In the genomic region with DNA sequence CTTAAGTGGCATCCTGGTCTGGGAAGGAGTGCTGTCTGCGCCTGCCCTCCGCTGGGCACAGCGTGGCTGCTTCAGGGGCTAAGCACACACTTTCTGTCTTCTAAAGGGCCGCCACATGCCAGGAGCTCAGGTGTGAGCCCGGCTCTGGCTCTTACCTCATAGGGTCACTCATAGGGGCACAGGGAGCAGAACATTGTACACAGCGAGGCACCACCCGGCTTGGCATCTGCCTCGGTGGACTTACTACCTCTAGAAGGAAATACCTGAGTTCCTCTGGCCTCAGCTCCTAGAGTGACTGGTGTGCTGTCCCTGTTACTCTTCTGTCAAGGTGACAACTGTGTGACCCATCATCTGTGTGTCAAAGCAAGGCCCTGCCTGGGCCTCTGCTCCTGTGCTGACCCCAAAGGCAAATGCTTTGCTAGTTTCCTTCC, we compare ENCODE assay signal across 10 cellular contexts. TPM values are rescaled to one million over a fixed set of nuclear protein-coding genes. Genes with fewer than 3 reads are reported as not detected.
DNase-seq lines count a peak whose midpoint lies in the region; ATAC-seq and TF ChIP-seq lines count a peak whose summit lies in the region.
"Had no signal": no experiment of that assay in that cellular context is flagged by ENCODE, and none has a peak within 500 bp of the region (broad histone marks: within the 10 kb centered on the region; RNA-seq: fewer than 3 reads in every experiment).

No MANE protein-coding gene starts in this region.

- no peak for TF ChIP-seq CTCF in CD4-positive, alpha-beta T cell (IDR thresholded peaks at IDR 0.05)
- no peak for TF ChIP-seq CTCF in fibroblast of mammary gland (conservative IDR thresholded peaks at IDR 0.05; ENCODE audit: control insufficient read depth, insufficient read depth, low read depth, low read length)
- TF ChIP-seq CTCF in prostate gland (IDR thresholded peaks at IDR 0.05), result no peak

- POLR2A ChIA-PET in CD4-positive, alpha-beta T cell (lab: Charles Lee), result interaction anchor here (2.0 to 3.3 kb wide), 5 partner anchors 10 to 71 kb away, joined by 7 to 23 read pairs (median 11); a partner anchor contains a TSS

- H3K36me3 Mint-ChIP-seq in CD4-positive, alpha-beta T cell (ENCODE audit: low read depth), result peaks cover 71% of the 10 kb centered on the region

- H3K4me3 ChIP-seq in fibroblast of mammary gland (ENCODE audit: control insufficient read depth, low read depth, low read length) (no peak overlapping the region), prostate gland (no peak overlapping the region)

- no peaks in the 10 kb centered on the region for H3K4me1 ChIP-seq in prostate gland (replicated peaks)

- no peaks in the 10 kb centered on the region for H3K36me3 ChIP-seq in prostate gland

- H3K27ac ChIP-seq in CD4-positive, alpha-beta T cell (ENCODE audit: low read depth, low read length), result no peak overlapping the region
- peak overlapping the region; percentile 3 to 100 for H3K27ac ChIP-seq in prostate gland

- H3K9me3 Mint-ChIP-seq in CD4-positive, alpha-beta T cell, result no peaks in the 10 kb centered on the region

- peak overlapping the region; percentile 42 for H3K27ac Mint-ChIP-seq in CD4-positive, alpha-beta T cell

- WGBS in prostate gland, result 82% methylated on average over 8 of the region's 8 CpGs

- CTCF ChIA-PET in CD4-positive, alpha-beta T cell (lab: Charles Lee), result no interaction called here

- no peaks in the 10 kb centered on the region for H3K9me3 ChIP-seq in CD4-positive, alpha-beta T cell (ENCODE audit: control insufficient read depth, low read length)
- H3K9me3 ChIP-seq in prostate gland, result no peaks in the 10 kb centered on the region

- H3K4me1 Mint-ChIP-seq in CD4-positive, alpha-beta T cell (ENCODE audit: low read depth), result peaks cover 85% of the 10 kb centered on the region

- no peak for ATAC-seq in CD4-positive, alpha-beta T cell (ENCODE audit: poor library complexity)
- ATAC-seq in SK-N-SH treated with all-trans-retinoic acid at 6 μM for 48 hours (peak; percentile 5), GM21786 (IDR thresholded peaks at IDR 0.05; ENCODE audit: unreplicated experiment) (no peak), HG03565 (IDR thresholded peaks at IDR 0.05; ENCODE audit: unreplicated experiment) (no peak)

- H3K4me3 Mint-ChIP-seq in CD4-positive, alpha-beta T cell, result no peak overlapping the region

- intact Hi-C loops in CD4-positive, alpha-beta T cell (cut with DNase I, micrococcal nuclease), result no loop called here
- intact Hi-C loops in prostate gland (cut with DNase I), result no loop called here

- H3K27me3 ChIP-seq in CD4-positive, alpha-beta T cell (ENCODE audit: control insufficient read depth, insufficient read depth, low read length), result no peaks in the 10 kb centered on the region
- no peaks in the 10 kb centered on the region for H3K27me3 ChIP-seq in prostate gland (replicated peaks; ENCODE audit: insufficient read depth)

- DNase-seq in CD4-positive, alpha-beta T cell, result peak in 1 of 10 experiments; percentile 33
- DNase-seq in fibroblast of mammary gland (ENCODE audit: low read depth) (peak; percentile 53), prostate gland (ENCODE audit: low spot score) (peak; percentile 36), midbrain (lab: John Stamatoyannopoulos, UW) (no peak)
- DNase-seq in activated CD4-positive, CD25-positive, alpha-beta regulatory T cell treated with anti-CD3 and anti-CD28 coated beads, Interleukin-2, amount 50 U/mL, for 72 hours, result no peak
- DNase-seq: NCI-H1048; stimulated activated CD4-positive, alpha-beta T cell treated with anti-CD3 and anti-CD28 coated beads, Interleukin-2, amount 100 ng/mL, for 24 hours had no signal

- TF ChIP-seq POLR2A in prostate gland (IDR thresholded peaks at IDR 0.05), result no peak

- no peaks in the 10 kb centered on the region for H3K27me3 Mint-ChIP-seq in CD4-positive, alpha-beta T cell

TF ChIP-seq in SK-N-SH treated with all-trans-retinoic acid at 6 μM for 48 hours, 23 proteins besides CTCF, POLR2A, EP300 and RAD21:
- TF ChIP-seq ZFP30 (CRISPR knock-in tag; IDR thresholded peaks at IDR 0.05), result 0 out of 2 replicates have a peak, but pooled peaks have one; percentile 25
- peak; percentile 0; the same call in 1 of the 2 replicates for TF ChIP-seq TOX (CRISPR knock-in tag; IDR thresholded peaks at IDR 0.05; ENCODE audit: borderline replicate concordance)
- TF ChIP-seq ISL1 (CRISPR knock-in tag; IDR thresholded peaks at IDR 0.05), result no peak

RNA-seq across cellular contexts. Expression of a gene that starts 13.4 kb away (rescaled TPM):
- 100 to 1,000 TPM; 221 to 223 TPM for total RNA-seq in CD4-positive, alpha-beta T cell
- 1,000 to 10,000 TPM in 1 of 2 donors, 100 to 1,000 TPM in 1; 110 to 1,326 TPM for total RNA-seq in prostate gland

RNA-seq across cellular contexts. Expression of a gene that starts 49.6 kb away (rescaled TPM):
- 10 to 100 TPM; 19.4 to 25.3 TPM for total RNA-seq in CD4-positive, alpha-beta T cell
- 100 to 1,000 TPM in 1 of 2 donors, 10 to 100 TPM in 1; 36.1 to 106 TPM for total RNA-seq in prostate gland

RNA-seq across cellular contexts. Expression of a gene that starts 53.5 kb away (rescaled TPM):
- total RNA-seq in CD4-positive, alpha-beta T cell, result 10 to 100 TPM; 40.0 to 40.8 TPM
- total RNA-seq in prostate gland, result 10 to 100 TPM; 11.7 to 13.3 TPM

Comparison
In these comparisons a context has a peak if more than half of its experiments do, and no peak if none do; other contexts are left out.
1. DNase-seq: peak in fibroblast of mammary gland (single experiment) and prostate gland (single experiment); none in activated CD4-positive, CD25-positive, alpha-beta regulatory T cell treated with anti-CD3 and anti-CD28 coated beads, Interleukin-2, amount 50 U/mL, for 72 hours (single experiment) and midbrain (single experiment).